In genomic region chr7:129436335-129436923, GRCh38 we compare ENCODE assay signal across 15 cellular contexts. TPM values are rescaled to one million over a fixed set of nuclear protein-coding genes. Genes with fewer than 3 reads are reported as not detected.
DNase-seq lines count a peak whose midpoint lies in the region; ATAC-seq and TF ChIP-seq lines count a peak whose summit lies in the region.
"Had no signal": no experiment of that assay in that cellular context is flagged by ENCODE, and none has a peak within 500 bp of the region (broad histone marks: within the 10 kb centered on the region; RNA-seq: fewer than 3 reads in every experiment).

No MANE protein-coding gene starts in this region.

- peaks cover 27 to 47% of the 10 kb centered on the region in 2 donors for H3K4me1 Mint-ChIP-seq in natural killer cell treated with Interleukin-12 subunit alpha and Interleukin-12 subunit beta and Interleukin-15 and Interleukin-18, amount 100 ng/mL, for 72 hours (ENCODE audit: low read depth in 2 of 2)

- no peaks in the 10 kb centered on the region for H3K9me3 Mint-ChIP-seq in natural killer cell treated with Interleukin-12 subunit alpha and Interleukin-12 subunit beta and Interleukin-15 and Interleukin-18, amount 100 ng/mL, for 72 hours

- peak; percentile 6 for DNase-seq in activated CD4-positive, alpha-beta T cell treated with anti-CD3 and anti-CD28 coated beads for 48 hours
- no peak for DNase-seq in activated CD4-positive, alpha-beta T cell treated with anti-CD3 and anti-CD28 coated beads for 4 hours
- peak; percentile 55 for DNase-seq in NCI-H1105 (lab: John Stamatoyannopoulos, UW)
- DNase-seq in natural killer cell treated with Interleukin-12 subunit alpha and Interleukin-12 subunit beta and Interleukin-15 and Interleukin-18, amount 100 ng/mL, for 72 hours (ENCODE audit: low spot score), result no peak
- no peak for DNase-seq in GF-D8 (lab: John Stamatoyannopoulos, UW)
- DNase-seq: colonic mucosa; heart left ventricle; kidney glomerular epithelial cell; NCI-H1694; stimulated activated CD4-positive, alpha-beta T cell treated with anti-CD3 and anti-CD28 coated beads, Interleukin-1b, Interleukin-23, amount 100 ng/mL, for 48 hours; SW 1271; upper lobe of left lung had no signal

- H3K27ac Mint-ChIP-seq in natural killer cell treated with Interleukin-12 subunit alpha and Interleukin-12 subunit beta and Interleukin-15 and Interleukin-18, amount 100 ng/mL, for 72 hours, result peak overlapping the region in 1 of 2 donors; percentile 12

- no peak for TF ChIP-seq CTCF in VCaP (conservative IDR thresholded peaks at IDR 0.05)

- H3K27me3 Mint-ChIP-seq in natural killer cell treated with Interleukin-12 subunit alpha and Interleukin-12 subunit beta and Interleukin-15 and Interleukin-18, amount 100 ng/mL, for 72 hours, result peaks cover 12 to 19% of the 10 kb centered on the region in 2 donors

- H3K4me3 Mint-ChIP-seq in natural killer cell treated with Interleukin-12 subunit alpha and Interleukin-12 subunit beta and Interleukin-15 and Interleukin-18, amount 100 ng/mL, for 72 hours, result peak overlapping the region; percentile 95

- ATAC-seq in natural killer cell treated with Interleukin-12 subunit alpha and Interleukin-12 subunit beta and Interleukin-15 and Interleukin-18, amount 100 ng/mL, for 72 hours, result no peak
- ATAC-seq in HG03139 (IDR thresholded peaks at IDR 0.05; ENCODE audit: unreplicated experiment) (no peak), GM21526 (IDR thresholded peaks at IDR 0.05; ENCODE audit: low FRiP score, unreplicated experiment) (no peak)
- ATAC-seq: heart left ventricle had no signal

- H3K27ac ChIP-seq in VCaP, result peak overlapping the region; percentile 59
- H3K27ac ChIP-seq: colonic mucosa, heart left ventricle, upper lobe of left lung had no signal

- H3K36me3 Mint-ChIP-seq in natural killer cell treated with Interleukin-12 subunit alpha and Interleukin-12 subunit beta and Interleukin-15 and Interleukin-18, amount 100 ng/mL, for 72 hours, result peaks cover 9% of the 10 kb centered on the region

RNA-seq across cellular contexts. Expression of gene STRIP2, which starts 2.2 kb away (rescaled TPM):
- 10 to 100 TPM; 11.3 to 48.1 TPM for total RNA-seq in natural killer cell treated with Interleukin-12 subunit alpha and Interleukin-12 subunit beta and Interleukin-15 and Interleukin-18, amount 100 ng/mL, for 72 hours

Comparison
In these comparisons a context has a peak if more than half of its experiments do, and no peak if none do; other contexts are left out.
1. DNase-seq: peak in activated CD4-positive, alpha-beta T cell treated with anti-CD3 and anti-CD28 coated beads for 48 hours (single experiment) and NCI-H1105 (single experiment); none in activated CD4-positive, alpha-beta T cell treated with anti-CD3 and anti-CD28 coated beads for 4 hours (0 of 2), natural killer cell treated with Interleukin-12 subunit alpha and Interleukin-12 subunit beta and Interleukin-15 and Interleukin-18, amount 100 ng/mL, for 72 hours (single experiment) and GF-D8 (single experiment).